In genomic region chr21:28439246-28439645, GRCh38 we compare ENCODE assay signal across 23 cellular contexts.
"Had no signal": no experiment of that assay in that cellular context is flagged by ENCODE, and none has a peak within 500 bp of the region (broad histone marks: within the 10 kb centered on the region; RNA-seq: fewer than 3 reads in every experiment).

No MANE protein-coding gene starts in this region.

- H3K27ac Mint-ChIP-seq: activated T-cell treated with anti-CD3 and anti-CD28 coated beads, Interleukin-2, amount 50 U/mL, for 24 hours; natural killer cell treated with Interleukin-12 subunit alpha and Interleukin-12 subunit beta and Interleukin-15 and Interleukin-18, amount 100 ng/mL, for 72 hours; progenitor cell of endocrine pancreas had no signal

- H3K4me3 ChIP-seq: body of pancreas, coronary artery, right atrium auricular region, SJSA1, upper lobe of left lung had no signal

- H3K4me1 Mint-ChIP-seq: central memory CD8-positive, alpha-beta T cell had no signal

- H3K27ac ChIP-seq: body of pancreas, coronary artery, right atrium auricular region, SJSA1 had no signal

- H3K9me3 Mint-ChIP-seq: activated T-cell treated with anti-CD3 and anti-CD28 coated beads, Interleukin-2, amount 50 U/mL, for 24 hours; central memory CD8-positive, alpha-beta T cell; natural killer cell treated with Interleukin-12 subunit alpha and Interleukin-12 subunit beta and Interleukin-15 and Interleukin-18, amount 100 ng/mL, for 72 hours had no signal

- DNase-seq: activated CD4-positive, alpha-beta T cell treated with anti-CD3 and anti-CD28 coated beads, Interleukin-2, amount 50 U/mL, for 48 hours; activated CD4-positive, CD25-positive, alpha-beta regulatory T cell treated with anti-CD3 and anti-CD28 coated beads, Interleukin-2, amount 50 U/mL, for 72 hours; activated effector memory CD4-positive, alpha-beta T cell treated with Interleukin-2 at 50 U/mL for 16 hours; activated naive CD4-positive, alpha-beta T cell treated with anti-CD3 and anti-CD28 coated beads, Interleukin-2, amount 50 U/mL, for 16 hours; activated T-cell treated with anti-CD3 and anti-CD28 coated beads, Interleukin-2, amount 50 U/mL, for 24 hours; body of pancreas; effector CD8-positive, alpha-beta T cell; hippocampal formation; nucleus accumbens; small intestine; stimulated activated CD4-positive, alpha-beta T cell treated with anti-CD3 and anti-CD28 coated beads, Interleukin-4, amount 100 ng/mL, for 4 hours; stimulated activated CD8-positive, alpha-beta memory T cell treated with anti-CD3 and anti-CD28 coated beads, Interleukin-4, amount 100 ng/mL, for 48 hours; stimulated activated naive CD8-positive, alpha-beta T cell treated with anti-CD3 and anti-CD28 coated beads, Interleukin-15, Interleukin-2, amounts not matched to agents 100 U/mL and 50 U/mL, for 24 hours; T-helper 1 cell; T1000; upper lobe of left lung had no signal

- H3K4me3 Mint-ChIP-seq: activated T-cell treated with anti-CD3 and anti-CD28 coated beads, Interleukin-2, amount 50 U/mL, for 24 hours; central memory CD8-positive, alpha-beta T cell; natural killer cell treated with Interleukin-12 subunit alpha and Interleukin-12 subunit beta and Interleukin-15 and Interleukin-18, amount 100 ng/mL, for 72 hours had no signal

- H3K36me3 Mint-ChIP-seq: natural killer cell treated with Interleukin-12 subunit alpha and Interleukin-12 subunit beta and Interleukin-15 and Interleukin-18, amount 100 ng/mL, for 72 hours had no signal

- H3K27me3 Mint-ChIP-seq: central memory CD8-positive, alpha-beta T cell; natural killer cell treated with Interleukin-12 subunit alpha and Interleukin-12 subunit beta and Interleukin-15 and Interleukin-18, amount 100 ng/mL, for 72 hours; progenitor cell of endocrine pancreas had no signal

- H3K9me3 ChIP-seq: body of pancreas, right atrium auricular region, SJSA1, upper lobe of left lung had no signal

- H3K36me3 ChIP-seq: right atrium auricular region, SJSA1, upper lobe of left lung had no signal

- H3K27me3 ChIP-seq: body of pancreas, right atrium auricular region, SJSA1, upper lobe of left lung had no signal

- ATAC-seq: body of pancreas; left lobe of liver; natural killer cell treated with Interleukin-12 subunit alpha and Interleukin-12 subunit beta and Interleukin-15 and Interleukin-18, amount 100 ng/mL, for 72 hours; stimulated activated naive CD8-positive, alpha-beta T cell treated with anti-CD3 and anti-CD28 coated beads, Interleukin-15, Interleukin-2, amounts not matched to agents 100 U/mL and 50 U/mL, for 24 hours had no signal

- H3K4me1 ChIP-seq: body of pancreas, right atrium auricular region, SJSA1 had no signal
